1 cellular context compared by ENCODE assay signal in genomic region chr2:43637030-43637803, GRCh38.
TF ChIP-seq lines count a peak whose summit lies in the region.

Gene PLEKHH2, plus strand, starts transcription at chr2:43637260. Its CDS starts 7,414 bp downstream, at chr2:43644674.

TF ChIP-seq in HepG2, 621 proteins besides CTCF, POLR2A, EP300 and RAD21 (continued from another document and continues in another):
- TF ChIP-seq, protein P1, sequence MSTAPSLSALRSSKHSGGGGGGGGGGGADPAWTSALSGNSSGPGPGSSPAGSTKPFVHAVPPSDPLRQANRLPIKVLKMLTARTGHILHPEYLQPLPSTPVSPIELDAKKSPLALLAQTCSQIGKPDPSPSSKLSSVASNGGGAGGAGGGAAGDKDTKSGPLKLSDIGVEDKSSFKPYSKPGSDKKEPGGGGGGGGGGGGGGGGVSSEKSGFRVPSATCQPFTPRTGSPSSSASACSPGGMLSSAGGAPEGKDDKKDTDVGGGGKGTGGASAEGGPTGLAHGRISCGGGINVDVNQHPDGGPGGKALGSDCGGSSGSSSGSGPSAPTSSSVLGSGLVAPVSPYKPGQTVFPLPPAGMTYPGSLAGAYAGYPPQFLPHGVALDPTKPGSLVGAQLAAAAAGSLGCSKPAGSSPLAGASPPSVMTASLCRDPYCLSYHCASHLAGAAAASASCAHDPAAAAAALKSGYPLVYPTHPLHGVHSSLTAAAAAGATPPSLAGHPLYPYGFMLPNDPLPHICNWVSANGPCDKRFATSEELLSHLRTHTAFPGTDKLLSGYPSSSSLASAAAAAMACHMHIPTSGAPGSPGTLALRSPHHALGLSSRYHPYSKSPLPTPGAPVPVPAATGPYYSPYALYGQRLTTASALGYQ (CRISPR knock-in tag; IDR thresholded peaks at IDR 0.05): no peak
- TF ChIP-seq, protein P2, sequence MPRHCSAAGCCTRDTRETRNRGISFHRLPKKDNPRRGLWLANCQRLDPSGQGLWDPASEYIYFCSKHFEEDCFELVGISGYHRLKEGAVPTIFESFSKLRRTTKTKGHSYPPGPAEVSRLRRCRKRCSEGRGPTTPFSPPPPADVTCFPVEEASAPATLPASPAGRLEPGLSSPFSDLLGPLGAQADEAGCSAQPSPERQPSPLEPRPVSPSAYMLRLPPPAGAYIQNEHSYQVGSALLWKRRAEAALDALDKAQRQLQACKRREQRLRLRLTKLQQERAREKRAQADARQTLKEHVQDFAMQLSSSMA (CRISPR knock-in tag; IDR thresholded peaks at IDR 0.05): no peak; the same call in 1 of the 2 replicates
- TF ChIP-seq TAF15 (IDR thresholded peaks at IDR 0.05; ENCODE audit: low read depth, low read length, poor library complexity, severe bottlenecking) (no peak), GABPB1 (CRISPR knock-in tag; IDR thresholded peaks at IDR 0.05) (peak; percentile 77; the same call in 1 of the 2 replicates), ZNF710 (CRISPR knock-in tag; IDR thresholded peaks at IDR 0.05; ENCODE audit: borderline replicate concordance) (no peak), ZNF549 (CRISPR knock-in tag; IDR thresholded peaks at IDR 0.05) (no peak), TCF12 (IDR thresholded peaks at IDR 0.05) (no peak), TCF12 (CRISPR knock-in tag; IDR thresholded peaks at IDR 0.05) (no peak), POLR2G (IDR thresholded peaks at IDR 0.05; ENCODE audit: low read depth, low read length) (peak; percentile 53; the same call in 1 of the 2 replicates), ESRRA (CRISPR knock-in tag; IDR thresholded peaks at IDR 0.05; ENCODE audit: low read depth) (no peak), FOXM1 (CRISPR knock-in tag; IDR thresholded peaks at IDR 0.05) (no peak), HMG20A (CRISPR knock-in tag; IDR thresholded peaks at IDR 0.05; ENCODE audit: borderline replicate concordance) (0 out of 2 replicates have a peak, but pooled peaks have one; percentile 2), KLF6 (CRISPR knock-in tag; IDR thresholded peaks at IDR 0.05) (no peak), ZNF138 (CRISPR knock-in tag; IDR thresholded peaks at IDR 0.05; ENCODE audit: low read depth) (no peak), PCBP1 (IDR thresholded peaks at IDR 0.05; ENCODE audit: borderline replicate concordance, low read depth, low read length) (no peak), ZKSCAN8 (CRISPR knock-in tag; IDR thresholded peaks at IDR 0.05; ENCODE audit: borderline replicate concordance) (no peak), SIX1 (CRISPR knock-in tag; IDR thresholded peaks at IDR 0.05; ENCODE audit: borderline replicate concordance) (no peak), EEA1 (CRISPR knock-in tag; IDR thresholded peaks at IDR 0.05; ENCODE audit: borderline replicate concordance) (no peak), CBX5 (CRISPR knock-in tag; IDR thresholded peaks at IDR 0.05; ENCODE audit: borderline replicate concordance) (no peak; the same call in 1 of the 2 replicates), ZNF30 (CRISPR knock-in tag; IDR thresholded peaks at IDR 0.05) (no peak), NRL (CRISPR knock-in tag; IDR thresholded peaks at IDR 0.05; ENCODE audit: borderline replicate concordance) (peak; percentile 86), PHF8 (CRISPR knock-in tag; IDR thresholded peaks at IDR 0.05) (peak; percentile 55; the same call in 1 of the 2 replicates), IRF2 (CRISPR knock-in tag; IDR thresholded peaks at IDR 0.05) (no peak), HDAC6 (IDR thresholded peaks at IDR 0.05; ENCODE audit: low read depth, low read length) (no peak), ZNF496 (CRISPR knock-in tag; IDR thresholded peaks at IDR 0.05; ENCODE audit: insufficient replicate concordance) (no peak), DDIT3 (CRISPR knock-in tag; IDR thresholded peaks at IDR 0.05) (no peak), ZNF761 (CRISPR knock-in tag; conservative IDR thresholded peaks at IDR 0.05) (no peak), ZSCAN5A (CRISPR knock-in tag; IDR thresholded peaks at IDR 0.05; ENCODE audit: borderline replicate concordance) (no peak), HOXA7 (CRISPR knock-in tag; IDR thresholded peaks at IDR 0.05) (no peak), ZNF136 (CRISPR knock-in tag; IDR thresholded peaks at IDR 0.05; ENCODE audit: low read depth) (no peak), MYC (CRISPR knock-in tag; IDR thresholded peaks at IDR 0.05; ENCODE audit: borderline replicate concordance) (0 out of 2 replicates have a peak, but pooled peaks have one; percentile 24), CCDC6 (CRISPR knock-in tag; IDR thresholded peaks at IDR 0.05) (no peak), ARID2 (CRISPR knock-in tag; IDR thresholded peaks at IDR 0.05; ENCODE audit: borderline replicate concordance) (no peak), ZNF234 (CRISPR knock-in tag; conservative IDR thresholded peaks at IDR 0.05) (no peak), KDM2A (CRISPR knock-in tag; IDR thresholded peaks at IDR 0.05; ENCODE audit: borderline replicate concordance, low read depth) (peak; percentile 75; the same call in 1 of the 2 replicates), CAMTA2 (CRISPR knock-in tag; IDR thresholded peaks at IDR 0.05; ENCODE audit: borderline replicate concordance) (no peak), ARNT2 (CRISPR knock-in tag; IDR thresholded peaks at IDR 0.05; ENCODE audit: low read depth) (0 out of 2 replicates have a peak, but pooled peaks have one; percentile 11), ZNF724P (CRISPR knock-in tag; IDR thresholded peaks at IDR 0.05; ENCODE audit: borderline replicate concordance) (no peak), ZBTB21 (CRISPR knock-in tag; IDR thresholded peaks at IDR 0.05) (no peak)
- TF ChIP-seq, protein P3, sequence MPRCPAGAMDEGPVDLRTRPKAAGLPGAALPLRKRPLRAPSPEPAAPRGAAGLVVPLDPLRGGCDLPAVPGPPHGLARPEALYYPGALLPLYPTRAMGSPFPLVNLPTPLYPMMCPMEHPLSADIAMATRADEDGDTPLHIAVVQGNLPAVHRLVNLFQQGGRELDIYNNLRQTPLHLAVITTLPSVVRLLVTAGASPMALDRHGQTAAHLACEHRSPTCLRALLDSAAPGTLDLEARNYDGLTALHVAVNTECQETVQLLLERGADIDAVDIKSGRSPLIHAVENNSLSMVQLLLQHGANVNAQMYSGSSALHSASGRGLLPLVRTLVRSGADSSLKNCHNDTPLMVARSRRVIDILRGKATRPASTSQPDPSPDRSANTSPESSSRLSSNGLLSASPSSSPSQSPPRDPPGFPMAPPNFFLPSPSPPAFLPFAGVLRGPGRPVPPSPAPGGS (CRISPR knock-in tag; IDR thresholded peaks at IDR 0.05): no peak
- TF ChIP-seq, protein P4, sequence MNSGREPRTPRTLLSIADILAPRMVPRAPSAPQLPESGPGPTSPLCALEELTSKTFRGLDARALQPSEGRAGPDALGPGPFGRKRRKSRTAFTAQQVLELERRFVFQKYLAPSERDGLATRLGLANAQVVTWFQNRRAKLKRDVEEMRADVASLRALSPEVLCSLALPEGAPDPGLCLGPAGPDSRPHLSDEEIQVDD (CRISPR knock-in tag; IDR thresholded peaks at IDR 0.05; ENCODE audit: borderline replicate concordance): no peak
- TF ChIP-seq, protein P5, sequence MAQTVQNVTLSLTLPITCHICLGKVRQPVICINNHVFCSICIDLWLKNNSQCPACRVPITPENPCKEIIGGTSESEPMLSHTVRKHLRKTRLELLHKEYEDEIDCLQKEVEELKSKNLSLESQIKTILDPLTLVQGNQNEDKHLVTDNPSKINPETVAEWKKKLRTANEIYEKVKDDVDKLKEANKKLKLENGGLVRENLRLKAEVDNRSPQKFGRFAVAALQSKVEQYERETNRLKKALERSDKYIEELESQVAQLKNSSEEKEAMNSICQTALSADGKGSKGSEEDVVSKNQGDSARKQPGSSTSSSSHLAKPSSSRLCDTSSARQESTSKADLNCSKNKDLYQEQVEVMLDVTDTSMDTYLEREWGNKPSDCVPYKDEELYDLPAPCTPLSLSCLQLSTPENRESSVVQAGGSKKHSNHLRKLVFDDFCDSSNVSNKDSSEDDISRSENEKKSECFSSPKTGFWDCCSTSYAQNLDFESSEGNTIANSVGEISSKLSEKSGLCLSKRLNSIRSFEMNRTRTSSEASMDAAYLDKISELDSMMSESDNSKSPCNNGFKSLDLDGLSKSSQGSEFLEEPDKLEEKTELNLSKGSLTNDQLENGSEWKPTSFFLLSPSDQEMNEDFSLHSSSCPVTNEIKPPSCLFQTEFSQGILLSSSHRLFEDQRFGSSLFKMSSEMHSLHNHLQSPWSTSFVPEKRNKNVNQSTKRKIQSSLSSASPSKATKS (CRISPR knock-in tag; IDR thresholded peaks at IDR 0.05): no peak
- TF ChIP-seq, protein P6, sequence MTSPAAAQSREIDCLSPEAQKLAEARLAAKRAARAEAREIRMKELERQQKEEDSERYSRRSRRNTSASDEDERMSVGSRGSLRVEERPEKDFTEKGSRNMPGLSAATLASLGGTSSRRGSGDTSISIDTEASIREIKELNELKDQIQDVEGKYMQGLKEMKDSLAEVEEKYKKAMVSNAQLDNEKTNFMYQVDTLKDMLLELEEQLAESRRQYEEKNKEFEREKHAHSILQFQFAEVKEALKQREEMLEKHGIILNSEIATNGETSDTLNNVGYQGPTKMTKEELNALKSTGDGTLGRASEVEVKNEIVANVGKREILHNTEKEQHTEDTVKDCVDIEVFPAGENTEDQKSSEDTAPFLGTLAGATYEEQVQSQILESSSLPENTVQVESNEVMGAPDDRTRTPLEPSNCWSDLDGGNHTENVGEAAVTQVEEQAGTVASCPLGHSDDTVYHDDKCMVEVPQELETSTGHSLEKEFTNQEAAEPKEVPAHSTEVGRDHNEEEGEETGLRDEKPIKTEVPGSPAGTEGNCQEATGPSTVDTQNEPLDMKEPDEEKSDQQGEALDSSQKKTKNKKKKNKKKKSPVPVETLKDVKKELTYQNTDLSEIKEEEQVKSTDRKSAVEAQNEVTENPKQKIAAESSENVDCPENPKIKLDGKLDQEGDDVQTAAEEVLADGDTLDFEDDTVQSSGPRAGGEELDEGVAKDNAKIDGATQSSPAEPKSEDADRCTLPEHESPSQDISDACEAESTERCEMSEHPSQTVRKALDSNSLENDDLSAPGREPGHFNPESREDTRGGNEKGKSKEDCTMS (CRISPR knock-in tag; conservative IDR thresholded peaks at IDR 0.05): no peak
- TF ChIP-seq, protein P7, sequence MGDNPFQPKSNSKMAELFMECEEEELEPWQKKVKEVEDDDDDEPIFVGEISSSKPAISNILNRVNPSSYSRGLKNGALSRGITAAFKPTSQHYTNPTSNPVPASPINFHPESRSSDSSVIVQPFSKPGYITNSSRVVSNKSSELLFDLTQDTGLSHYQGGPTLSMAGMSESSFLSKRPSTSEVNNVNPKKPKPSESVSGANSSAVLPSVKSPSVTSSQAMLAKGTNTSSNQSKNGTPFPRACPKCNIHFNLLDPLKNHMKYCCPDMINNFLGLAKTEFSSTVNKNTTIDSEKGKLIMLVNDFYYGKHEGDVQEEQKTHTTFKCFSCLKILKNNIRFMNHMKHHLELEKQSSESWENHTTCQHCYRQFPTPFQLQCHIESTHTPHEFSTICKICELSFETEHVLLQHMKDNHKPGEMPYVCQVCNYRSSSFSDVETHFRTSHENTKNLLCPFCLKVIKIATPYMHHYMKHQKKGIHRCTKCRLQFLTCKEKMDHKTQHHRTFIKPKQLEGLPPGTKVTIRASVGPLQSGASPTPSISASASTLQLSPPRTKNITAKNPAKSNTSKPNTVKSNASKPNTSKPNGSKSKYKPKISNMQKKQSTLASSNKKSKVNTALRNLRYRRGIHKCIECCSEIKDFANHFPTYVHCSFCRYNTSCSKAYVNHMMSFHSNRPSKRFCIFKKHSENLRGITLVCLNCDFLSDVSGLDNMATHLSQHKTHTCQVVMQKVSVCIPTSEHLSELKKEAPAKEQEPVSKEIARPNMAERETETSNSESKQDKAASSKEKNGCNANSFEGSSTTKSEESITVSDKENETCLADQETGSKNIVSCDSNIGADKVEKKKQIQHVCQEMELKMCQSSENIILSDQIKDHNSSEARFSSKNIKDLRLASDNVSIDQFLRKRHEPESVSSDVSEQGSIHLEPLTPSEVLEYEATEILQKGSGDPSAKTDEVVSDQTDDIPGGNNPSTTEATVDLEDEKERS (CRISPR knock-in tag; IDR thresholded peaks at IDR 0.05): peak; percentile 76; the same call in 1 of the 2 replicates
- TF ChIP-seq, protein P8, sequence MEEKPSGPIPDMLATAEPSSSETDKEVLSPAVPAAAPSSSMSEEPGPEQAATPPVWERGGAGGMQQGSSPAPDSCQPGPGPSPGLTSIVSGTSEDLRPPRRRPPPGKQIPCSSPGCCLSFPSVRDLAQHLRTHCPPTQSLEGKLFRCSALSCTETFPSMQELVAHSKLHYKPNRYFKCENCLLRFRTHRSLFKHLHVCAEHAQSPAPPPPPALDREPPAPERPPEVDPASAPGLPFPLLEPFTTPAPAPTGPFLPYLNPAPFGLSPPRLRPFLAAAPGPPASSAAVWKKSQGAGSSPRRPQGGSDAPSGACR (CRISPR knock-in tag; IDR thresholded peaks at IDR 0.05): no peak
